In genomic region chr19:58562126-58563033, GRCh38 we compare ENCODE assay signal across 8 cellular contexts. TPM values are rescaled to one million over a fixed set of nuclear protein-coding genes. Genes with fewer than 3 reads are reported as not detected.
DNase-seq lines count a peak whose midpoint lies in the region; ATAC-seq and TF ChIP-seq lines count a peak whose summit lies in the region.

No MANE protein-coding gene starts in this region.

- H3K36me3 ChIP-seq in breast epithelium (no peaks in the 10 kb centered on the region), liver (ENCODE audit: control insufficient read depth in 4 of 4, insufficient read depth in 3 of 4, low read depth in 1 of 4, low read length in 3 of 4) (peaks cover 0 to 3% (median 2%) of the 10 kb centered on the region in 4 donors), thyroid gland (peaks cover 0 to under 1% of the 10 kb centered on the region in 2 donors)

- H3K27me3 ChIP-seq in breast epithelium = no peaks in the 10 kb centered on the region
- no peaks in the 10 kb centered on the region for H3K27me3 ChIP-seq in liver (ENCODE audit: control insufficient read depth in 4 of 4, insufficient read depth in 4 of 4, low read length in 3 of 4)
- no peaks in the 10 kb centered on the region for H3K27me3 ChIP-seq in thyroid gland

- H3K36me3 Mint-ChIP-seq in activated CD4-positive, alpha-beta T cell treated with anti-CD3 and anti-CD28 coated beads, Interleukin-2, amount 10 ng/mL, durations not matched to agents 24 days and 14 days (ENCODE audit: low read depth) = peaks cover 23% of the 10 kb centered on the region

- intact Hi-C loops in activated CD4-positive, alpha-beta T cell treated with anti-CD3 and anti-CD28 coated beads, Interleukin-2, amount 10 ng/mL, durations not matched to agents 24 days and 14 days (cut with micrococcal nuclease) = no loop called here
- intact Hi-C loops in breast epithelium (cut with DNase I; ENCODE audit: low total_unique reads) (no loop called here), thyroid gland (cut with DNase I) (no loop called here)

- TF ChIP-seq RAD21 in liver (IDR thresholded peaks at IDR 0.05) = no peak

- H3K27ac ChIP-seq in breast epithelium = peak overlapping the region; percentile 68 to 86
- H3K27ac ChIP-seq in liver (ENCODE audit: low read depth in 1 of 2, low read length in 2 of 2) = no peak overlapping the region
- H3K27ac ChIP-seq in thyroid gland = no peak overlapping the region

- no peaks in the 10 kb centered on the region for H3K27me3 Mint-ChIP-seq in activated CD4-positive, alpha-beta T cell treated with anti-CD3 and anti-CD28 coated beads, Interleukin-2, amount 10 ng/mL, durations not matched to agents 24 days and 14 days

- H3K9me3 Mint-ChIP-seq in activated CD4-positive, alpha-beta T cell treated with anti-CD3 and anti-CD28 coated beads, Interleukin-2, amount 10 ng/mL, durations not matched to agents 24 days and 14 days = no peaks in the 10 kb centered on the region

- ATAC-seq in HG03095 (IDR thresholded peaks at IDR 0.05; ENCODE audit: unreplicated experiment) (no peak), GM19023 (IDR thresholded peaks at IDR 0.05; ENCODE audit: unreplicated experiment) (no peak), GM21717 (IDR thresholded peaks at IDR 0.05; ENCODE audit: unreplicated experiment) (no peak)

- H3K9ac ChIP-seq in liver (ENCODE audit: low read depth in 1 of 2, low read length in 2 of 2) = no peak overlapping the region

- H3K4me1 ChIP-seq in breast epithelium (peaks cover 18 to 20% of the 10 kb centered on the region in 2 donors), liver (ENCODE audit: control insufficient read depth in 4 of 4, insufficient read depth in 4 of 4, low read length in 3 of 4) (peaks cover 24 to 40% (median 34%) of the 10 kb centered on the region in 4 donors), thyroid gland (peaks cover 28 to 37% of the 10 kb centered on the region in 2 donors)

- H3K4me1 Mint-ChIP-seq in activated CD4-positive, alpha-beta T cell treated with anti-CD3 and anti-CD28 coated beads, Interleukin-2, amount 10 ng/mL, durations not matched to agents 24 days and 14 days = peaks cover 44% of the 10 kb centered on the region

- H3K4me3 Mint-ChIP-seq in activated CD4-positive, alpha-beta T cell treated with anti-CD3 and anti-CD28 coated beads, Interleukin-2, amount 10 ng/mL, durations not matched to agents 24 days and 14 days = peak overlapping the region; percentile 86

- no peak for TF ChIP-seq POLR2A in breast epithelium (IDR thresholded peaks at IDR 0.05)
- peak in 1 of 2 donors; percentile 30 for TF ChIP-seq POLR2A in thyroid gland (IDR thresholded peaks at IDR 0.05)

- H3K4me3 ChIP-seq in breast epithelium (peak overlapping the region; percentile 32 to 80 (median 57)), liver (ENCODE audit: low read depth in 1 of 3, low read length in 3 of 3) (peak overlapping the region in 2 of 3 donors; percentile 16 to 20), thyroid gland (replicated peaks in 1 of 3) (peak overlapping the region in 1 of 3 donors; percentile 34)

- WGBS in liver = 5% methylated on average over 107 of the region's 107 CpGs
- WGBS in thyroid gland, 2 donors = 2% methylated on average over 16 to 46 of the region's 107 CpGs

- peak overlapping the region; percentile 98 for H3K27ac Mint-ChIP-seq in activated CD4-positive, alpha-beta T cell treated with anti-CD3 and anti-CD28 coated beads, Interleukin-2, amount 10 ng/mL, durations not matched to agents 24 days and 14 days

- H3K9me3 ChIP-seq in breast epithelium = no peaks in the 10 kb centered on the region
- H3K9me3 ChIP-seq in liver (ENCODE audit: control insufficient read depth in 4 of 4, low read length in 3 of 4) = no peaks in the 10 kb centered on the region
- no peaks in the 10 kb centered on the region for H3K9me3 ChIP-seq in thyroid gland

- DNase-seq in activated CD4-positive, alpha-beta T cell treated with anti-CD3 and anti-CD28 coated beads, Interleukin-2, amount 10 ng/mL, durations not matched to agents 24 days and 14 days = peak; percentile 87
- no peak for DNase-seq in activated CD4-positive, alpha-beta T cell treated with anti-CD3 and anti-CD28 coated beads for 4 hours
- DNase-seq in breast epithelium (ENCODE audit: low spot score in 2 of 2) = no peak
- DNase-seq in thyroid gland = peak; percentile 67 to 68

- TF ChIP-seq CTCF in breast epithelium (IDR thresholded peaks at IDR 0.05) = no peak
- no peak for TF ChIP-seq CTCF in liver (IDR thresholded peaks at IDR 0.05; ENCODE audit: low read depth, low read length, missing input control)
- no peak for TF ChIP-seq CTCF in thyroid gland (IDR thresholded peaks at IDR 0.05)

TF ChIP-seq in liver, 16 proteins besides CTCF, POLR2A, EP300 and RAD21:
- TF ChIP-seq ZBTB33 (IDR thresholded peaks at IDR 0.05) (no peak), FOXA1 (IDR thresholded peaks at IDR 0.05) (no peak), TAF1 (conservative IDR thresholded peaks at IDR 0.05) (no peak), ATF3 (IDR thresholded peaks at IDR 0.05) (no peak), GABPA (IDR thresholded peaks at IDR 0.05 in 1 of 2, conservative IDR thresholded peaks at IDR 0.05 in 1 of 2) (no peak)
TF ChIP-seq in liver: peak in this region for 0.

RNA-seq across cellular contexts. Expression of gene UBE2M, which starts 4.0 kb away (rescaled TPM):
- 161 and 175 TPM in 2 replicates for total RNA-seq in activated CD4-positive, alpha-beta T cell treated with anti-CD3 and anti-CD28 coated beads, Interleukin-2, amount 10 ng/mL, durations not matched to agents 24 days and 14 days
- 10 to 100 TPM; 19.0 to 21.3 (median 19.3) TPM for total RNA-seq in breast epithelium
- total RNA-seq in liver = 10 to 100 TPM; 12.1 to 30.7 TPM
- polyA plus RNA-seq in liver = 10 to 100 TPM in 1 of 2 donors, 1 to 10 TPM in 1; 7.6 to 23.4 TPM
- total RNA-seq in thyroid gland = 10 to 100 TPM; 17.2 to 28.5 (median 20.3) TPM

RNA-seq across cellular contexts. Expression of gene CHMP2A, which starts 7.5 kb away (rescaled TPM):
- 108 and 114 TPM in 2 replicates for total RNA-seq in activated CD4-positive, alpha-beta T cell treated with anti-CD3 and anti-CD28 coated beads, Interleukin-2, amount 10 ng/mL, durations not matched to agents 24 days and 14 days
- total RNA-seq in breast epithelium (100 to 1,000 TPM in 1 of 3 donors, 10 to 100 TPM in 2; 74.6 to 157 (median 92.8) TPM), liver (10 to 100 TPM; 58.0 to 69.5 TPM), thyroid gland (100 to 1,000 TPM; 123 to 155 (median 148) TPM)
- polyA plus RNA-seq in liver = 100 to 1,000 TPM in 1 of 2 donors, 10 to 100 TPM in 1; 97.1 to 107 TPM

RNA-seq across cellular contexts. Expression of gene MZF1, which starts 10.8 kb away (rescaled TPM):
- total RNA-seq in activated CD4-positive, alpha-beta T cell treated with anti-CD3 and anti-CD28 coated beads, Interleukin-2, amount 10 ng/mL, durations not matched to agents 24 days and 14 days = 21.6 and 23.7 TPM in 2 replicates
- total RNA-seq in breast epithelium (10 to 100 TPM; 18.7 to 43.0 (median 30.2) TPM), liver (10 to 100 TPM in 1 of 2 donors, 1 to 10 TPM in 1; 9.3 to 21.1 TPM), thyroid gland (10 to 100 TPM; 55.0 to 82.7 (median 70.5) TPM)
- polyA plus RNA-seq in liver = 1 to 10 TPM; 4.9 to 8.2 TPM

RNA-seq across cellular contexts. Expression of gene TRIM28, which starts 18.5 kb away (rescaled TPM):
- 689 and 698 TPM in 2 replicates for total RNA-seq in activated CD4-positive, alpha-beta T cell treated with anti-CD3 and anti-CD28 coated beads, Interleukin-2, amount 10 ng/mL, durations not matched to agents 24 days and 14 days
- 100 to 1,000 TPM; 110 to 190 (median 173) TPM for total RNA-seq in breast epithelium
- 100 to 1,000 TPM in 1 of 2 donors, 10 to 100 TPM in 1; 80.5 to 157 TPM for total RNA-seq in liver
- polyA plus RNA-seq in liver = 10 to 100 TPM; 47.1 to 88.0 TPM
- 100 to 1,000 TPM; 195 to 237 (median 218) TPM for total RNA-seq in thyroid gland

RNA-seq across cellular contexts. Expression of gene ZBTB45, which starts 42.8 kb away (rescaled TPM):
- total RNA-seq in activated CD4-positive, alpha-beta T cell treated with anti-CD3 and anti-CD28 coated beads, Interleukin-2, amount 10 ng/mL, durations not matched to agents 24 days and 14 days = 16.8 and 17.5 TPM in 2 replicates
- total RNA-seq in breast epithelium = 1 to 10 TPM; 8.2 to 9.2 (median 8.6) TPM
- 1 to 10 TPM; 2.1 to 3.2 TPM for total RNA-seq in liver
- polyA plus RNA-seq in liver = 1 to 10 TPM; 2.2 to 4.0 TPM
- 10 to 100 TPM in 1 of 4 donors, 1 to 10 TPM in 3; 6.9 to 17.7 (median 8.5) TPM for total RNA-seq in thyroid gland

Comparison
In these comparisons a context has a peak if more than half of its experiments do, and no peak if none do; other contexts are left out.
1. DNase-seq: peak in activated CD4-positive, alpha-beta T cell treated with anti-CD3 and anti-CD28 coated beads, Interleukin-2, amount 10 ng/mL, durations not matched to agents 24 days and 14 days (single experiment) and thyroid gland (2 of 2); none in activated CD4-positive, alpha-beta T cell treated with anti-CD3 and anti-CD28 coated beads for 4 hours (0 of 2) and breast epithelium (0 of 2).
2. H3K27ac ChIP-seq: peak in breast epithelium (2 of 2); none in liver (0 of 2) and thyroid gland (0 of 3).